In the genomic region with DNA sequence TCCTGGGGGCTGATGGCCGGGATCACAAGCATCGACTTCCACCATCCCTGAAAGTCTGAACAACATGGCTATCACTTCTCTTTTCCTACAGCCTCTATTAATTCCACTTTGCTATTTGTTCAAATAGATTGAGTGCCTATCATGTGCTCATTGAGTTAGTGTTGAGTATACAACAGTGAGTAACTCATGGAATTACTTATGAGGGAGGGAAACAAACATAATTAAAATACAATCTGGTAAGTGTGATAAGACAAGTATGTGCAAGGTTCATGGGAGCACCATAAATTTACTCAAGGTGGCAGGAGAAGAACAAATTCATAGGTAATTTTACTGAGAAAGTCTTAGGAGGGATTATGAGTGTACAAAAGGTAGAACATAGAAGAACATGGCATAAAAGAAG, we compare ENCODE assay signal across 23 cellular contexts.
"Had no signal": no experiment of that assay in that cellular context is flagged by ENCODE, and none has a peak within 500 bp of the region (broad histone marks: within the 10 kb centered on the region; RNA-seq: fewer than 3 reads in every experiment).

No MANE protein-coding gene starts in this region.

- H3K27me3 ChIP-seq: colonic mucosa, esophagus squamous epithelium, gastroesophageal sphincter, right lobe of liver, upper lobe of left lung, vagina had no signal

- H3K9me3 ChIP-seq: colonic mucosa, esophagus squamous epithelium, gastroesophageal sphincter, neutrophil, psoas muscle, right lobe of liver, spleen, upper lobe of left lung, vagina had no signal

- H3K4me1 ChIP-seq: esophagus squamous epithelium, psoas muscle had no signal

- H3K36me3 ChIP-seq: colonic mucosa, gastroesophageal sphincter, neutrophil, right lobe of liver, spleen, upper lobe of left lung had no signal

- H3K4me3 ChIP-seq: colonic mucosa, esophagus squamous epithelium, gastroesophageal sphincter, lung, psoas muscle, right lobe of liver, spleen, upper lobe of left lung, vagina had no signal

- H3K27ac ChIP-seq: colonic mucosa, esophagus squamous epithelium, gastroesophageal sphincter, neutrophil, psoas muscle, right lobe of liver, upper lobe of left lung, vagina had no signal

- DNase-seq: colonic mucosa; dermis blood vessel endothelial cell; esophagus squamous epithelium; glutamatergic neuron; immature natural killer cell; left ventricle myocardium superior; mesenchymal stem cell; midbrain; naive B cell; psoas muscle; retina; right lobe of liver; spleen; stimulated activated CD4-positive, alpha-beta T cell treated with anti-CD3 and anti-CD28 coated beads, Interleukin-15, amount 100 ng/mL, for 24 hours; stimulated activated CD4-positive, alpha-beta T cell treated with anti-CD3 and anti-CD28 coated beads, Interleukin-1b, Interleukin-23, amount 100 ng/mL, for 48 hours; stimulated activated CD4-positive, alpha-beta T cell treated with anti-CD3 and anti-CD28 coated beads, Interleukin-4, amount 100 ng/mL, for 24 hours; substantia nigra; upper lobe of left lung had no signal

- ATAC-seq: gastroesophageal sphincter; left ventricle myocardium superior; psoas muscle; right lobe of liver; stimulated activated memory B cell treated with anti-CD40 and anti-IgM and Interleukin-4, amounts not matched to agents 10 μg/mL and 1 μg/mL and 100 μg/mL, for 72 hours had no signal
